10 cellular contexts compared by ENCODE assay signal in the genomic region with DNA sequence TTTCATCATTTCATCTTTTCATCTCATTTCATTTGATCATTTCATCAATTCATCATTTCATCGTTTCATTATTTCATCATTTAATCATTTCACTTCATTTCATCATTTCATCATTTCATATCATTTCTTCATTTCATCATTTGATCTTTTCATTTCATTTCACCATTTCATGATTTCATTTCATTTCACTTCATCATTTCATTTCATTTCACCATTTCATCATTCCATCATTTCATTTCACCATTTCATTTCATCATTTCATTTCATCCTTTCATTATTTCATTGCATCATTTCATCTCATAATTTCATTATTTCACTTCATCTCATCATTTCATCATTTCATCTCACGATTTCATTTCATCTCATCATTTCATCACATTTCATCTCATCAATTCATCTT.
"Had no signal": no experiment of that assay in that cellular context is flagged by ENCODE, and none has a peak within 500 bp of the region (broad histone marks: within the 10 kb centered on the region; RNA-seq: fewer than 3 reads in every experiment).

No MANE protein-coding gene starts in this region.

- FAIRE-seq: H1, H54 had no signal

- H3K27ac ChIP-seq: HL-60, KMS-11 had no signal

- H3K4me3 ChIP-seq: GM23338 had no signal

- H2AFZ ChIP-seq: GM23338 had no signal

- H3K9ac ChIP-seq: KMS-11 had no signal

- H3K4me2 ChIP-seq: GM23338, KMS-11 had no signal

- DNase-seq: H9, HCEC 1CT, HFFc6, IMR-90, KBM-7 had no signal

- ATAC-seq: GM23338 had no signal
